12 cellular contexts compared by ENCODE assay signal in genomic region chr10:5904227-5904626, GRCh38. TPM values are rescaled to one million over a fixed set of nuclear protein-coding genes. Genes with fewer than 3 reads are reported as not detected.
A peak's percentile ranks its signal among the peaks of the same experiment; 100 is the strongest.
DNase-seq lines count a peak whose midpoint lies in the region; ATAC-seq, FAIRE-seq and TF ChIP-seq lines count a peak whose summit lies in the region.
"Had no signal": no experiment of that assay in that cellular context is flagged by ENCODE, and none has a peak within 500 bp of the region (broad histone marks: within the 10 kb centered on the region; RNA-seq: fewer than 3 reads in every experiment).

No MANE protein-coding gene starts in this region.

- H3K27ac Mint-ChIP-seq in activated naive CD4-positive, alpha-beta T cell treated with anti-CD3 and anti-CD28 coated beads, Interleukin-2, amount 10 ng/mL, durations not matched to agents 7 days and 5 days = peak overlapping the region; percentile 68
- no peak overlapping the region for H3K27ac Mint-ChIP-seq in stimulated activated naive CD8-positive, alpha-beta T cell treated with anti-CD3 and anti-CD28 coated beads, Interleukin-15, amount 100 ng/mL, for 72 hours
- H3K27ac Mint-ChIP-seq: activated naive CD8-positive, alpha-beta T cell treated with anti-CD3 and anti-CD28 coated beads, Interleukin-2, amount 10 ng/mL, durations not matched to agents 7 days and 5 days had no signal

- DNase-seq in activated naive CD4-positive, alpha-beta T cell treated with anti-CD3 and anti-CD28 coated beads, Interleukin-2, amount 10 ng/mL, durations not matched to agents 7 days and 5 days = no peak
- no peak for DNase-seq in activated naive CD4-positive, alpha-beta T cell (lab: John Stamatoyannopoulos, UW)
- DNase-seq in stimulated activated naive CD8-positive, alpha-beta T cell treated with anti-CD3 and anti-CD28 coated beads, Interleukin-15, amount 100 ng/mL, for 72 hours = no peak
- DNase-seq in kidney (no peak), mucosa of gallbladder (ENCODE audit: low spot score) (no peak), Karpas-422 (no peak)
- DNase-seq: activated naive CD8-positive, alpha-beta T cell treated with anti-CD3 and anti-CD28 coated beads, Interleukin-2, amount 10 ng/mL, durations not matched to agents 7 days and 5 days; erythroblast; NCI-H1092 treated with DMSO at 0.1 percent for 48 hours; uterus had no signal

- no peak overlapping the region for H3K9ac ChIP-seq in kidney (ENCODE audit: low read length in 2 of 2)
- no peak overlapping the region for H3K9ac ChIP-seq in Karpas-422 (ENCODE audit: low read length)

- H3K36me3 Mint-ChIP-seq in activated naive CD4-positive, alpha-beta T cell treated with anti-CD3 and anti-CD28 coated beads, Interleukin-2, amount 10 ng/mL, durations not matched to agents 7 days and 5 days = peaks cover 40% of the 10 kb centered on the region

- H3K9me3 Mint-ChIP-seq in activated naive CD4-positive, alpha-beta T cell treated with anti-CD3 and anti-CD28 coated beads, Interleukin-2, amount 10 ng/mL, durations not matched to agents 7 days and 5 days = no peaks in the 10 kb centered on the region
- no peaks in the 10 kb centered on the region for H3K9me3 Mint-ChIP-seq in stimulated activated naive CD8-positive, alpha-beta T cell treated with anti-CD3 and anti-CD28 coated beads, Interleukin-15, amount 100 ng/mL, for 72 hours
- H3K9me3 Mint-ChIP-seq: activated naive CD8-positive, alpha-beta T cell treated with anti-CD3 and anti-CD28 coated beads, Interleukin-2, amount 10 ng/mL, durations not matched to agents 7 days and 5 days had no signal

- H3K27me3 ChIP-seq in Karpas-422 (ENCODE audit: low read length) = no peaks in the 10 kb centered on the region
- H3K27me3 ChIP-seq: uterus had no signal

- no peaks in the 10 kb centered on the region for H4K20me1 ChIP-seq in Karpas-422 (ENCODE audit: insufficient read depth, low read depth, low read length)

- no peaks in the 10 kb centered on the region for H3K9me3 ChIP-seq in kidney (ENCODE audit: control insufficient read depth in 1 of 2, low read length in 2 of 2)
- H3K9me3 ChIP-seq in Karpas-422 (ENCODE audit: low read length) = no peaks in the 10 kb centered on the region
- H3K9me3 ChIP-seq: uterus had no signal

- CTCF ChIA-PET in activated naive CD4-positive, alpha-beta T cell treated with anti-CD3 and anti-CD28 coated beads, Interleukin-2, amount 10 ng/mL, durations not matched to agents 7 days and 5 days (lab: Charles Lee) = interaction anchor here (1.2 kb wide), 1 partner anchor 16 kb away, joined by 3 read pairs; no protein-coding TSS in a partner anchor

- no peak for TF ChIP-seq CTCF in kidney (IDR thresholded peaks at IDR 0.05; ENCODE audit: borderline replicate concordance, extremely low read depth, insufficient read depth)

- no peak overlapping the region for H2AFZ ChIP-seq in Karpas-422 (ENCODE audit: low read length)

- ATAC-seq in HG02588 (IDR thresholded peaks at IDR 0.05; ENCODE audit: unreplicated experiment) (peak; percentile 93), HG03558 (IDR thresholded peaks at IDR 0.05; ENCODE audit: extremely low read depth, unreplicated experiment) (peak; percentile 96)
- ATAC-seq in stimulated activated naive CD8-positive, alpha-beta T cell treated with anti-CD3 and anti-CD28 coated beads, Interleukin-15, amount 100 ng/mL, for 72 hours = peak; percentile 91

- H3K27ac ChIP-seq in kidney (ENCODE audit: low read depth in 2 of 2, low read length in 2 of 2) = no peak overlapping the region
- H3K27ac ChIP-seq in Karpas-422 (ENCODE audit: low read length) = no peak overlapping the region
- H3K27ac ChIP-seq: uterus had no signal

- H3K27me3 Mint-ChIP-seq in activated naive CD4-positive, alpha-beta T cell treated with anti-CD3 and anti-CD28 coated beads, Interleukin-2, amount 10 ng/mL, durations not matched to agents 7 days and 5 days = no peaks in the 10 kb centered on the region
- H3K27me3 Mint-ChIP-seq in stimulated activated naive CD8-positive, alpha-beta T cell treated with anti-CD3 and anti-CD28 coated beads, Interleukin-15, amount 100 ng/mL, for 72 hours = no peaks in the 10 kb centered on the region
- H3K27me3 Mint-ChIP-seq: activated naive CD8-positive, alpha-beta T cell treated with anti-CD3 and anti-CD28 coated beads, Interleukin-2, amount 10 ng/mL, durations not matched to agents 7 days and 5 days had no signal

- H3K4me1 Mint-ChIP-seq in activated naive CD4-positive, alpha-beta T cell treated with anti-CD3 and anti-CD28 coated beads, Interleukin-2, amount 10 ng/mL, durations not matched to agents 7 days and 5 days = peaks cover 30% of the 10 kb centered on the region
- peaks cover 27% of the 10 kb centered on the region for H3K4me1 Mint-ChIP-seq in stimulated activated naive CD8-positive, alpha-beta T cell treated with anti-CD3 and anti-CD28 coated beads, Interleukin-15, amount 100 ng/mL, for 72 hours

- no peak for FAIRE-seq in kidney (lab: Jason Lieb, UNC)

- H3K4me1 ChIP-seq in kidney (ENCODE audit: control insufficient read depth in 1 of 2, insufficient read depth in 1 of 2, low read depth in 1 of 2, low read length in 2 of 2) (no peaks in the 10 kb centered on the region), Karpas-422 (ENCODE audit: low read length) (no peaks in the 10 kb centered on the region)
- H3K4me1 ChIP-seq: uterus had no signal

- intact Hi-C loops in kidney (cut with DNase I) = no loop called here

- no peaks in the 10 kb centered on the region for H3K9me2 ChIP-seq in Karpas-422 (replicated peaks; ENCODE audit: insufficient read depth, low read length)

- peaks cover 43% of the 10 kb centered on the region for H3K79me2 ChIP-seq in Karpas-422 (ENCODE audit: low read length)

- H3K4me3 Mint-ChIP-seq in activated naive CD4-positive, alpha-beta T cell treated with anti-CD3 and anti-CD28 coated beads, Interleukin-2, amount 10 ng/mL, durations not matched to agents 7 days and 5 days = no peak overlapping the region
- peak overlapping the region; percentile 16 to 47 for H3K4me3 Mint-ChIP-seq in stimulated activated naive CD8-positive, alpha-beta T cell treated with anti-CD3 and anti-CD28 coated beads, Interleukin-15, amount 100 ng/mL, for 72 hours
- H3K4me3 Mint-ChIP-seq: activated naive CD8-positive, alpha-beta T cell treated with anti-CD3 and anti-CD28 coated beads, Interleukin-2, amount 10 ng/mL, durations not matched to agents 7 days and 5 days had no signal

- H3K4me3 ChIP-seq in kidney (ENCODE audit: low read length in 2 of 2) (no peak overlapping the region), Karpas-422 (ENCODE audit: low read length) (no peak overlapping the region)
- H3K4me3 ChIP-seq: uterus had no signal

- no peak overlapping the region for H3K4me2 ChIP-seq in Karpas-422 (ENCODE audit: low read depth, low read length, poor library complexity, severe bottlenecking)

- peaks cover 11 to 23% of the 10 kb centered on the region in 2 donors for H3K36me3 ChIP-seq in kidney (ENCODE audit: control insufficient read depth in 1 of 2, insufficient read depth in 2 of 2, low read length in 2 of 2)
- peaks cover 14% of the 10 kb centered on the region for H3K36me3 ChIP-seq in Karpas-422 (ENCODE audit: insufficient read depth, low read length)
- H3K36me3 ChIP-seq: uterus had no signal

RNA-seq across cellular contexts. Expression of gene FBH1, which starts 14.2 kb away (rescaled TPM):
- 76.5 TPM for total RNA-seq in kidney
- 70.7 TPM for polyA plus RNA-seq in kidney (ENCODE audit: insufficient read depth, low read depth, low replicate concordance)
- total RNA-seq in mucosa of gallbladder = 101 TPM
- 61.9 and 90.1 TPM in 2 replicates for total RNA-seq in Karpas-422 (2014; rRNA removed; shearing (Covaris generic); ENCODE audit: low replicate concordance)

RNA-seq across cellular contexts. Expression of gene ANKRD16, which starts 14.5 kb away (rescaled TPM):
- total RNA-seq in kidney (6.7 TPM), mucosa of gallbladder (9.4 TPM)
- polyA plus RNA-seq in kidney (ENCODE audit: insufficient read depth, low read depth, low replicate concordance) = 7.1 TPM
- 12.8 and 29.5 TPM in 2 replicates for total RNA-seq in Karpas-422 (2014; rRNA removed; shearing (Covaris generic); ENCODE audit: low replicate concordance)
